ENCODE assay signal across 18 cellular contexts in the genomic region with DNA sequence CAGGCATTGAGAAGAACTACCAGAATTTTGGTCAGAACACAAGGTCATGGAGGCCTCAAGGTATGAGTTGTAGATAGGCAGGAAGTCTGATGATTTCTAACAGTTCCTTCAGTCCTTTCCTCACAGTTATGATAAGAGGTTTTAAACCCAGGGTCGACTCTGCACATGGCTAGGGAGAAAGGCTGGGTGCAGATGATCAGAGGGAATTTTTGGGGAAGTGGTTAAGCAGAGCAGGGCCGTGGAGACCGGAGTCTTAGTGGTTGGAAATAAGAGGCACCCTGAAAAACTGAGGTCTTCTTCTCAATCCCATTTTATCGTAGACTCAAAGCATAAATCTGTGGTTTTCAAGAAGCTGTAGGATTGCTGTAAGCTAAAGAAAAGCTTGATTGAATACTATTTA.
DNase-seq lines count a peak whose midpoint lies in the region; FAIRE-seq and TF ChIP-seq lines count a peak whose summit lies in the region.
"Had no signal": no experiment of that assay in that cellular context is flagged by ENCODE, and none has a peak within 500 bp of the region (broad histone marks: within the 10 kb centered on the region; RNA-seq: fewer than 3 reads in every experiment).

No MANE protein-coding gene starts in this region.

- H3K36me3 Mint-ChIP-seq in astrocyte (ENCODE audit: low read depth, unreplicated experiment) = peaks cover 3% of the 10 kb centered on the region
- no peaks in the 10 kb centered on the region for H3K36me3 Mint-ChIP-seq in mesothelial cell of epicardium

- H3K4me1 ChIP-seq in astrocyte (ENCODE audit: insufficient read depth, low read length) = no peaks in the 10 kb centered on the region
- H3K4me1 ChIP-seq: SJSA1 had no signal

- H3K9ac ChIP-seq in astrocyte (ENCODE audit: low read length) = no peak overlapping the region

- H3K27ac ChIP-seq in astrocyte (ENCODE audit: low read depth, low read length) = no peak overlapping the region
- H3K27ac ChIP-seq: SJSA1 had no signal

- H3K9me3 Mint-ChIP-seq in astrocyte (ENCODE audit: unreplicated experiment) = no peaks in the 10 kb centered on the region
- no peaks in the 10 kb centered on the region for H3K9me3 Mint-ChIP-seq in mesothelial cell of epicardium
- H3K9me3 Mint-ChIP-seq: CD4-positive, alpha-beta T cell had no signal

- no peaks in the 10 kb centered on the region for H4K20me1 ChIP-seq in astrocyte (ENCODE audit: insufficient read depth, low read length)

- H3K4me1 Mint-ChIP-seq in astrocyte (ENCODE audit: low read depth, unreplicated experiment) (peaks cover 6% of the 10 kb centered on the region), mesothelial cell of epicardium (peaks cover 8% of the 10 kb centered on the region)

- H3K79me2 ChIP-seq in astrocyte (ENCODE audit: insufficient read depth, low read length) = no peaks in the 10 kb centered on the region

- no peak overlapping the region for H3K4me2 ChIP-seq in astrocyte (ENCODE audit: low read length)

- no peak overlapping the region for H3K4me3 Mint-ChIP-seq in astrocyte (ENCODE audit: unreplicated experiment)
- H3K4me3 Mint-ChIP-seq in mesothelial cell of epicardium = no peak overlapping the region
- H3K4me3 Mint-ChIP-seq: CD4-positive, alpha-beta T cell had no signal

- DNase-seq in SKM-1 treated with dmso at 0.1 percent for 144 hours (lab: John Stamatoyannopoulos, UW; ENCODE audit: unreplicated experiment) (peak; percentile 47), SKM-1 (lab: John Stamatoyannopoulos, UW; ENCODE audit: unreplicated experiment) (no peak), OCI-M1 (lab: John Stamatoyannopoulos, UW) (peak; percentile 76), astrocyte (ENCODE audit: low read depth) (no peak), mesothelial cell of epicardium (ENCODE audit: low spot score in 2 of 2, unreplicated experiment in 2 of 2) (no peak), NCI-H2196 (lab: John Stamatoyannopoulos, UW; ENCODE audit: unreplicated experiment) (no peak), NCI-H146 (lab: John Stamatoyannopoulos, UW) (no peak)
- DNase-seq in NK-92 treated with Interleukin-12 subunit alpha and Interleukin-12 subunit beta, amount 100 ng/mL, for 24 hours (lab: John Stamatoyannopoulos, UW) = no peak
- DNase-seq: BE2C; CD4-positive, alpha-beta T cell; DMS153; GF-D8; NCI-H1417; NCI-H1930; NCI-H345; NCI-H524 treated with DMSO at 0.1 percent for 48 hours had no signal

- H3K27ac Mint-ChIP-seq in astrocyte (ENCODE audit: unreplicated experiment) (peak overlapping the region; percentile 67), mesothelial cell of epicardium (no peak overlapping the region)
- H3K27ac Mint-ChIP-seq: CD4-positive, alpha-beta T cell had no signal

- H3K27me3 Mint-ChIP-seq in astrocyte (ENCODE audit: low read depth, unreplicated experiment) (no peaks in the 10 kb centered on the region), mesothelial cell of epicardium (ENCODE audit: low read depth) (no peaks in the 10 kb centered on the region)

- H3K9me3 ChIP-seq in astrocyte (ENCODE audit: insufficient read depth, low read depth, low read length) = no peaks in the 10 kb centered on the region
- H3K9me3 ChIP-seq: BE2C, SJSA1 had no signal

- H3K27me3 ChIP-seq in astrocyte (ENCODE audit: insufficient read depth, low read length) = no peaks in the 10 kb centered on the region
- H3K27me3 ChIP-seq: BE2C, SJSA1 had no signal

- no peak for FAIRE-seq in astrocyte (lab: Jason Lieb, UNC)
- FAIRE-seq: H54 had no signal

- H2AFZ ChIP-seq in astrocyte (ENCODE audit: low read depth, low read length) = no peak overlapping the region

- no peaks in the 10 kb centered on the region for H3K36me3 ChIP-seq in astrocyte (ENCODE audit: insufficient read depth, low read length)
- H3K36me3 ChIP-seq: BE2C, SJSA1 had no signal

- H3K4me3 ChIP-seq in astrocyte (ENCODE audit: insufficient read depth, low read depth, low read length) = no peak overlapping the region
- H3K4me3 ChIP-seq: SJSA1 had no signal

- TF ChIP-seq CTCF in astrocyte (IDR thresholded peaks at IDR 0.05; ENCODE audit: insufficient read depth, low read depth, low read length) (no peak), mesothelial cell of epicardium (IDR thresholded peaks at IDR 0.05; ENCODE audit: unreplicated experiment) (no peak)

Comparison
In these comparisons a context has a peak if more than half of its experiments do, and no peak if none do; other contexts are left out.
1. DNase-seq: peak in SKM-1 treated with dmso at 0.1 percent for 144 hours (single experiment) and OCI-M1 (single experiment); none in SKM-1 (single experiment), astrocyte (single experiment), mesothelial cell of epicardium (0 of 2), NCI-H2196 (single experiment), NCI-H146 (single experiment) and NK-92 treated with Interleukin-12 subunit alpha and Interleukin-12 subunit beta, amount 100 ng/mL, for 24 hours (single experiment).